8 cellular contexts compared by ENCODE assay signal in the genomic region with DNA sequence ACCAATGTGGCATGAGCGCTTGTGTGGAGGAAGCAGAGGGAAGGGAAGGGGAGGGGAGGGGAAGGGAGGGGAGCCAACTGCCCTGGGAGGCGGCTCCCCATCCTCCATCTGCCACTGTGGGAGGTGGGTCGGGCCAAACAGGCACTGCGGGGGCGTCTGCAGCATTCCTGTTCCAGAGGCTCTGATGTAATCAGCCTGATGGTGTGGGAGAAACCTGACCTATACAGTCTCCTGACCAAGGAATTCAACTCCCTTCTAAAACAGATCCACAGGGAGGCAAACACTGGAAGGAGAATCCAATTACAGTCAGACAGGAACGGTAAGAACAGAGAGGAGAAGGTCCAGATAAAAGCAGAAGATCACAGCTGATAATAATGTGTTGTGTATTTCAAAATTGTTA.
DNase-seq lines count a peak whose midpoint lies in the region; FAIRE-seq and TF ChIP-seq lines count a peak whose summit lies in the region.
"Had no signal": no experiment of that assay in that cellular context is flagged by ENCODE, and none has a peak within 500 bp of the region (broad histone marks: within the 10 kb centered on the region; RNA-seq: fewer than 3 reads in every experiment).

No MANE protein-coding gene starts in this region.

- no peaks in the 10 kb centered on the region for H3K9me3 ChIP-seq in thyroid gland

- TF ChIP-seq CTCF in bronchial epithelial cell (IDR thresholded peaks at IDR 0.05; ENCODE audit: insufficient read depth, low read length, severe bottlenecking) (no peak), thyroid gland (IDR thresholded peaks at IDR 0.05) (no peak)

- TF ChIP-seq POLR2A in thyroid gland (IDR thresholded peaks at IDR 0.05) (no peak), erythroblast (IDR thresholded peaks at IDR 0.05; ENCODE audit: low read length) (no peak)

- no peaks in the 10 kb centered on the region for H3K36me3 ChIP-seq in bronchial epithelial cell (ENCODE audit: control insufficient read depth, insufficient read depth, low read length)
- no peaks in the 10 kb centered on the region for H3K36me3 ChIP-seq in thyroid gland

- H3K4me3 ChIP-seq in bronchial epithelial cell (ENCODE audit: low read depth, low read length) (no peak overlapping the region), thyroid gland (replicated peaks in 1 of 3) (no peak overlapping the region)

- 19 to 30% methylated on average over 6 of the region's 6 CpGs for WGBS in thyroid gland, 2 donors

- no peaks in the 10 kb centered on the region for H3K27me3 ChIP-seq in bronchial epithelial cell (ENCODE audit: control insufficient read depth, insufficient read depth, low read length)
- H3K27me3 ChIP-seq in thyroid gland, result no peaks in the 10 kb centered on the region

- intact Hi-C loops in thyroid gland (cut with DNase I), result no loop called here

- H3K27ac ChIP-seq in thyroid gland, result no peak overlapping the region

- peaks cover 0 to 11% of the 10 kb centered on the region in 2 donors for H3K4me1 ChIP-seq in thyroid gland

- no peak for FAIRE-seq in bronchial epithelial cell (lab: Jason Lieb, UNC)

- peak; percentile 90 for DNase-seq in NCI-H1694 treated with DMSO at 0.1 percent for 48 hours (lab: John Stamatoyannopoulos, UW)
- peak; percentile 65 for DNase-seq in bronchial epithelial cell (ENCODE audit: low read depth)
- DNase-seq in islet precursor cell, result peak; percentile 96
- DNase-seq in thyroid gland, result peak; percentile 16 to 59
- no peak for DNase-seq in activated CD4-positive, alpha-beta T cell treated with anti-CD3 and anti-CD28 coated beads for 48 hours
- no peak for DNase-seq in erythroblast (lab: John Stamatoyannopoulos, UW)
- DNase-seq in activated T-cell treated with anti-CD3 and anti-CD28 coated beads, Interleukin-2, amount 50 U/mL, for 48 hours, result no peak
- DNase-seq: T-cell had no signal

Comparison
In these comparisons a context has a peak if more than half of its experiments do, and no peak if none do; other contexts are left out.
1. DNase-seq: peak in NCI-H1694 treated with DMSO at 0.1 percent for 48 hours (single experiment), bronchial epithelial cell (single experiment), islet precursor cell (single experiment) and thyroid gland (2 of 2); none in activated CD4-positive, alpha-beta T cell treated with anti-CD3 and anti-CD28 coated beads for 48 hours (single experiment), erythroblast (0 of 2) and activated T-cell treated with anti-CD3 and anti-CD28 coated beads, Interleukin-2, amount 50 U/mL, for 48 hours (0 of 2).